In genomic region chr12:111190741-111191526, GRCh38 we compare ENCODE assay signal across 30 cellular contexts.
"Had no signal": no experiment of that assay in that cellular context is flagged by ENCODE, and none has a peak within 500 bp of the region (broad histone marks: within the 10 kb centered on the region; RNA-seq: fewer than 3 reads in every experiment).

No MANE protein-coding gene starts in this region.

- H3K9ac ChIP-seq: neural progenitor cell, parathyroid adenoma had no signal

- H3K79me2 ChIP-seq: parathyroid adenoma had no signal

- H3K4me1 ChIP-seq: parathyroid adenoma, psoas muscle, spleen, suprapubic skin, testis, tibial artery, transverse colon, upper lobe of right lung, uterus had no signal

- H2AFZ ChIP-seq: neural progenitor cell, parathyroid adenoma had no signal

- H3K27ac Mint-ChIP-seq: naive thymus-derived CD4-positive, alpha-beta T cell; natural killer cell; nephron; neural progenitor cell; stimulated activated memory B cell treated with anti-CD40 and anti-IgM and Interleukin-4, amounts not matched to agents 10 μg/mL and 1 μg/mL and 100 μg/mL, for 72 hours; stimulated activated naive CD8-positive, alpha-beta T cell treated with anti-CD3 and anti-CD28 coated beads, Interleukin-15, amount 100 ng/mL, for 72 hours; type B pancreatic cell had no signal

- H3K4me2 ChIP-seq: neural progenitor cell, smooth muscle cell had no signal

- H3K27me3 ChIP-seq: neural progenitor cell, ovary, testis had no signal

- H3K9me3 ChIP-seq: ovary, psoas muscle, suprapubic skin, testis, transverse colon, upper lobe of right lung, uterus had no signal

- DNase-seq: naive thymus-derived CD4-positive, alpha-beta T cell; natural killer cell; ovary; psoas muscle; right cardiac atrium; spleen; stimulated activated CD4-positive, alpha-beta T cell treated with anti-CD3 and anti-CD28 coated beads, Interleukin-12 subunit alpha, Interleukin-12 subunit beta, amount 100 ng/mL, for 4 hours; stimulated activated CD4-positive, alpha-beta T cell treated with anti-CD3 and anti-CD28 coated beads, Interleukin-1b, Interleukin-23, amount 100 ng/mL, for 48 hours; stimulated activated CD4-positive, alpha-beta T cell treated with anti-CD3 and anti-CD28 coated beads, Interleukin-4, amount 100 ng/mL, for 1 hour; stimulated activated CD4-positive, alpha-beta T cell treated with anti-CD3 and anti-CD28 coated beads, Interleukin-4, amount 100 ng/mL, for 4 hours; stimulated activated CD8-positive, alpha-beta memory T cell treated with anti-CD3 and anti-CD28 coated beads, Interleukin-4, amount 100 ng/mL, for 48 hours; stimulated activated naive CD4-positive, alpha-beta T cell; stimulated activated naive CD8-positive, alpha-beta T cell treated with anti-CD3 and anti-CD28 coated beads, Interleukin-15, amount 100 ng/mL, for 72 hours; stimulated activated naive CD8-positive, alpha-beta T cell treated with anti-CD3 and anti-CD28 coated beads, Interleukin-15, Interleukin-2, amounts not matched to agents 100 U/mL and 50 U/mL, for 24 hours; substantia nigra; testis; tibial artery; transverse colon; upper lobe of right lung; uterus had no signal

- H3K27me3 Mint-ChIP-seq: progenitor cell of endocrine pancreas had no signal

- H3K4me1 Mint-ChIP-seq: natural killer cell; stimulated activated memory B cell treated with anti-CD40 and anti-IgM and Interleukin-4, amounts not matched to agents 10 μg/mL and 1 μg/mL and 100 μg/mL, for 72 hours; stimulated activated naive CD8-positive, alpha-beta T cell treated with anti-CD3 and anti-CD28 coated beads, Interleukin-15, amount 100 ng/mL, for 72 hours had no signal

- H3K4me3 Mint-ChIP-seq: naive thymus-derived CD4-positive, alpha-beta T cell; natural killer cell; nephron; neural progenitor cell; stimulated activated memory B cell treated with anti-CD40 and anti-IgM and Interleukin-4, amounts not matched to agents 10 μg/mL and 1 μg/mL and 100 μg/mL, for 72 hours; stimulated activated naive CD8-positive, alpha-beta T cell treated with anti-CD3 and anti-CD28 coated beads, Interleukin-15, amount 100 ng/mL, for 72 hours; type B pancreatic cell had no signal

- H3K9me3 Mint-ChIP-seq: natural killer cell; nephron; neural progenitor cell; stimulated activated memory B cell treated with anti-CD40 and anti-IgM and Interleukin-4, amounts not matched to agents 10 μg/mL and 1 μg/mL and 100 μg/mL, for 72 hours; stimulated activated naive CD8-positive, alpha-beta T cell treated with anti-CD3 and anti-CD28 coated beads, Interleukin-15, amount 100 ng/mL, for 72 hours; type B pancreatic cell had no signal

- H3K27ac ChIP-seq: neural progenitor cell, ovary, parathyroid adenoma, psoas muscle, skin epidermis, spleen, suprapubic skin, testis, tibial artery, transverse colon, upper lobe of right lung, uterus had no signal

- H3K36me3 ChIP-seq: neural progenitor cell, ovary, spleen, suprapubic skin, tibial artery, transverse colon, upper lobe of right lung, uterus had no signal

- H3K36me3 Mint-ChIP-seq: natural killer cell; neural progenitor cell; stimulated activated memory B cell treated with anti-CD40 and anti-IgM and Interleukin-4, amounts not matched to agents 10 μg/mL and 1 μg/mL and 100 μg/mL, for 72 hours; type B pancreatic cell had no signal

- H3K4me3 ChIP-seq: neural progenitor cell, ovary, psoas muscle, skin epidermis, smooth muscle cell, spleen, suprapubic skin, testis, tibial artery, transverse colon, upper lobe of right lung, uterus had no signal

- ATAC-seq: naive thymus-derived CD4-positive, alpha-beta T cell; natural killer cell; psoas muscle; right cardiac atrium; sciatic nerve; stimulated activated memory B cell treated with anti-CD40 and anti-IgM and Interleukin-4, amounts not matched to agents 10 μg/mL and 1 μg/mL and 100 μg/mL, for 72 hours; stimulated activated naive CD8-positive, alpha-beta T cell treated with anti-CD3 and anti-CD28 coated beads, Interleukin-15, amount 100 ng/mL, for 72 hours; stimulated activated naive CD8-positive, alpha-beta T cell treated with anti-CD3 and anti-CD28 coated beads, Interleukin-15, Interleukin-2, amounts not matched to agents 100 U/mL and 50 U/mL, for 24 hours; upper lobe of right lung had no signal
